16 cellular contexts compared by ENCODE assay signal in the genomic region with DNA sequence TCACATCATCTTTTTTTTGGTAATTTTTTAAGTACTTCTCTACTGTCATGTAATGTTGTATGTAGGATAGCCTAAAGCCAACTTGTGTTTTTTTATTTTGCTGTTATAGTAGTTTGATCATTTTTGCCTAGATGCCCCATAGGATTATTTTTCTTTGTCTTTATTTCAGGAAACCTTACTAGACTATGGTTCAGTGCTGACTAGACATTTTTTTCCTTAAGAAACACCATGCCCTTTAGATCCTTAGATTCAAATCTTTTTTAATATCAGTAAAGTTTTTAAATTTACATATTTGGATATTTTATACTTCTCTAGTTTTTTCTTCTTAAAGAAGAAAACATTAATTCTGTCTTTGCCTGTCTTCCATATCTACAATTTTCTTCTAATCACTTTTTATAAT.
A peak's percentile ranks its signal among the peaks of the same experiment; 100 is the strongest.
DNase-seq lines count a peak whose midpoint lies in the region; ATAC-seq, FAIRE-seq and TF ChIP-seq lines count a peak whose summit lies in the region.
"Had no signal": no experiment of that assay in that cellular context is flagged by ENCODE, and none has a peak within 500 bp of the region (broad histone marks: within the 10 kb centered on the region; RNA-seq: fewer than 3 reads in every experiment).

No MANE protein-coding gene starts in this region.

- H3K27ac ChIP-seq in IMR-90 (ENCODE audit: insufficient read depth, low read length) = no peak overlapping the region
- no peak overlapping the region for H3K27ac ChIP-seq in astrocyte (ENCODE audit: low read depth, low read length)
- H3K27ac ChIP-seq: GM23248, HL-60 had no signal

- no peaks in the 10 kb centered on the region for H3K9me3 Mint-ChIP-seq in activated T-cell treated with anti-CD3 and anti-CD28 coated beads, Interleukin-2, amount 50 U/mL, for 72 hours
- H3K9me3 Mint-ChIP-seq in astrocyte (ENCODE audit: unreplicated experiment) = peaks cover 2% of the 10 kb centered on the region
- no peaks in the 10 kb centered on the region for H3K9me3 Mint-ChIP-seq in memory B cell
- H3K9me3 Mint-ChIP-seq: CD4-positive, alpha-beta T cell had no signal

- no peak overlapping the region for H2BK20ac ChIP-seq in IMR-90 (ENCODE audit: low read depth, low read length)

- H3K18ac ChIP-seq in IMR-90 (ENCODE audit: low read depth, low read length) = no peak overlapping the region

- no peak overlapping the region for H4K5ac ChIP-seq in IMR-90 (ENCODE audit: low read depth, low read length)

- H3K14ac ChIP-seq in IMR-90 (replicated peaks; ENCODE audit: low read depth, low read length) = no peak overlapping the region

- intact Hi-C loops in IMR-90 (cut with micrococcal nuclease) = no loop called here

- peak overlapping the region; percentile 66 for H3K27ac Mint-ChIP-seq in activated T-cell treated with anti-CD3 and anti-CD28 coated beads, Interleukin-2, amount 50 U/mL, for 72 hours
- H3K27ac Mint-ChIP-seq in astrocyte (ENCODE audit: unreplicated experiment) = peak overlapping the region; percentile 5
- peak overlapping the region; percentile 26 for H3K27ac Mint-ChIP-seq in memory B cell
- H3K27ac Mint-ChIP-seq: B cell; CD4-positive, alpha-beta T cell had no signal

- H3K4me3 ChIP-seq in IMR-90 (ENCODE audit: insufficient read depth, low read depth, low read length) (no peak overlapping the region), astrocyte (ENCODE audit: insufficient read depth, low read depth, low read length) (no peak overlapping the region)
- H3K4me3 ChIP-seq: GM23248 had no signal

- no peak overlapping the region for H3K56ac ChIP-seq in IMR-90 (ENCODE audit: extremely low read depth, insufficient read depth, low read length)

- H3K9me1 ChIP-seq in IMR-90 (ENCODE audit: insufficient read depth, low read length) = no peaks in the 10 kb centered on the region

- H3K27me3 ChIP-seq in IMR-90 (ENCODE audit: control insufficient read depth, insufficient read depth, low read length) (no peaks in the 10 kb centered on the region), astrocyte (ENCODE audit: insufficient read depth, low read length) (no peaks in the 10 kb centered on the region)

- H4K91ac ChIP-seq in IMR-90 (ENCODE audit: insufficient read depth, low read depth, low read length) = no peak overlapping the region

- no peaks in the 10 kb centered on the region for H3K36me3 Mint-ChIP-seq in activated T-cell treated with anti-CD3 and anti-CD28 coated beads, Interleukin-2, amount 50 U/mL, for 72 hours (ENCODE audit: insufficient read depth in 2 of 2)
- H3K36me3 Mint-ChIP-seq in astrocyte (ENCODE audit: low read depth, unreplicated experiment) (no peaks in the 10 kb centered on the region), memory B cell (no peaks in the 10 kb centered on the region)

- no peak overlapping the region for H3K4ac ChIP-seq in IMR-90 (ENCODE audit: low read depth, low read length)

- no peak for FAIRE-seq in astrocyte (lab: Jason Lieb, UNC)

- H2AFZ ChIP-seq in IMR-90 (replicated peaks; ENCODE audit: low read length, poor library complexity) = no peak overlapping the region
- H2AFZ ChIP-seq in astrocyte (ENCODE audit: low read depth, low read length) = no peak overlapping the region
- H2AFZ ChIP-seq: GM23248 had no signal

- in situ Hi-C loops in IMR-90 (cut with MboI; ENCODE audit: low sequenced_read_pairs) = loop anchor here (25.0 kb wide), 1 partner anchor 1247 kb away; no protein-coding TSS in a partner anchor

- H2AK9ac ChIP-seq in IMR-90 (replicated peaks; ENCODE audit: low read depth, low read length, poor library complexity) = no peak overlapping the region

- TF ChIP-seq CTCF in IMR-90 (conservative IDR thresholded peaks at IDR 0.05; ENCODE audit: low read depth, low read length) = no peak
- no peak for TF ChIP-seq CTCF in astrocyte (IDR thresholded peaks at IDR 0.05; ENCODE audit: insufficient read depth, low read depth, low read length)

- no peaks in the 10 kb centered on the region for H3K79me1 ChIP-seq in IMR-90 (ENCODE audit: low read depth in 1 of 2, low read length in 2 of 2)

- H3K36me3 ChIP-seq in IMR-90 (ENCODE audit: control insufficient read depth, insufficient read depth, low read length) (no peaks in the 10 kb centered on the region), astrocyte (ENCODE audit: insufficient read depth, low read length) (no peaks in the 10 kb centered on the region)

- H2AK5ac ChIP-seq in IMR-90 (ENCODE audit: low read depth, low read length) = no peak overlapping the region

- H4K20me1 ChIP-seq in IMR-90 (ENCODE audit: insufficient read depth, low read length) (no peaks in the 10 kb centered on the region), astrocyte (ENCODE audit: insufficient read depth, low read length) (no peaks in the 10 kb centered on the region)

- H3K79me2 ChIP-seq in astrocyte (ENCODE audit: insufficient read depth, low read length) = no peaks in the 10 kb centered on the region

- no peak overlapping the region for H2BK5ac ChIP-seq in IMR-90 (ENCODE audit: low read depth, low read length, poor library complexity, severe bottlenecking)

- no TSS peak for BruUV-seq in IMR-90 (replicated peaks; lab: Mats Ljungman, UMichigan)

- peaks cover 39% of the 10 kb centered on the region for H3K27me3 Mint-ChIP-seq in activated T-cell treated with anti-CD3 and anti-CD28 coated beads, Interleukin-2, amount 50 U/mL, for 72 hours (ENCODE audit: low read depth)
- H3K27me3 Mint-ChIP-seq in astrocyte (ENCODE audit: low read depth, unreplicated experiment) (no peaks in the 10 kb centered on the region), memory B cell (no peaks in the 10 kb centered on the region)
- H3K27me3 Mint-ChIP-seq: B cell; CD4-positive, alpha-beta T cell had no signal

- DNase-seq in activated T-cell treated with anti-CD3 and anti-CD28 coated beads, Interleukin-2, amount 50 U/mL, for 72 hours = no peak
- DNase-seq in activated T-cell treated with anti-CD3 and anti-CD28 coated beads, Interleukin-2, amount 50 U/mL, for 48 hours = no peak
- DNase-seq in IMR-90 (no peak), astrocyte (ENCODE audit: low read depth) (no peak), memory B cell (ENCODE audit: low spot score in 2 of 2) (no peak), SKM-1 (lab: John Stamatoyannopoulos, UW; ENCODE audit: unreplicated experiment) (no peak)
- DNase-seq: C1 segment of cervical spinal cord; Calu3; CD4-positive, alpha-beta T cell; DMS 273 treated with DMSO at 0.1 percent for 48 hours; GM23248; H7 had no signal

- H3K23ac ChIP-seq in IMR-90 (ENCODE audit: low read depth, low read length) = no peak overlapping the region

- CTCF ChIA-PET in IMR-90 (lab: Yijun Ruan, JAX) = no interaction called here

- ATAC-seq in activated T-cell treated with anti-CD3 and anti-CD28 coated beads, Interleukin-2, amount 50 U/mL, for 72 hours (replicated peaks in 1 of 2) = no peak
- no peak for ATAC-seq in IMR-90 (ENCODE audit: low read depth)
- ATAC-seq in memory B cell (ENCODE audit: low read depth) = no peak
- ATAC-seq in GM18505 (IDR thresholded peaks at IDR 0.05; ENCODE audit: unreplicated experiment) = no peak
- no peak for ATAC-seq in GM19351 (IDR thresholded peaks at IDR 0.05; ENCODE audit: unreplicated experiment)

- no peak overlapping the region for H3K9ac ChIP-seq in IMR-90 (ENCODE audit: low read depth, low read length)
- no peak overlapping the region for H3K9ac ChIP-seq in astrocyte (ENCODE audit: low read length)
- H3K9ac ChIP-seq: GM23248 had no signal

- H3K4me2 ChIP-seq in IMR-90 (ENCODE audit: low read depth, low read length) = no peak overlapping the region
- no peak overlapping the region for H3K4me2 ChIP-seq in astrocyte (ENCODE audit: low read length)

- H3K9me3 ChIP-seq in IMR-90 (ENCODE audit: control insufficient read depth, insufficient read depth, low read length) = no peaks in the 10 kb centered on the region
- no peaks in the 10 kb centered on the region for H3K9me3 ChIP-seq in astrocyte (ENCODE audit: insufficient read depth, low read depth, low read length)

- no peak overlapping the region for H2BK120ac ChIP-seq in IMR-90 (ENCODE audit: low read depth, low read length)

- no peak overlapping the region for H4K8ac ChIP-seq in IMR-90 (ENCODE audit: low read depth in 2 of 2, low read length in 2 of 2)

- peaks cover 32% of the 10 kb centered on the region for H3K4me1 Mint-ChIP-seq in activated T-cell treated with anti-CD3 and anti-CD28 coated beads, Interleukin-2, amount 50 U/mL, for 72 hours (ENCODE audit: low read depth)
- H3K4me1 Mint-ChIP-seq in astrocyte (ENCODE audit: low read depth, unreplicated experiment) (peaks cover 7% of the 10 kb centered on the region), memory B cell (no peaks in the 10 kb centered on the region)
- H3K4me1 Mint-ChIP-seq: B cell had no signal

- dilution Hi-C loops in IMR-90 (cut with HindIII; ENCODE audit: low sequenced_read_pairs, unreplicated experiment) = no loop called here

- POLR2A ChIA-PET in IMR-90 (lab: Charles Lee; ENCODE audit: unreplicated experiment) = no interaction called here

- H3K4me1 ChIP-seq in IMR-90 (ENCODE audit: control insufficient read depth, insufficient read depth, low read length) (no peaks in the 10 kb centered on the region), astrocyte (ENCODE audit: insufficient read depth, low read length) (no peaks in the 10 kb centered on the region)

- no peak for TF ChIP-seq RAD21 in IMR-90 (IDR thresholded peaks at IDR 0.05; ENCODE audit: low read length)

- H2BK15ac ChIP-seq in IMR-90 (ENCODE audit: low read depth, low read length) = no peak overlapping the region

- H3K4me3 Mint-ChIP-seq in activated T-cell treated with anti-CD3 and anti-CD28 coated beads, Interleukin-2, amount 50 U/mL, for 72 hours = peak overlapping the region in 1 of 2 donors; percentile 61
- H3K4me3 Mint-ChIP-seq in astrocyte (ENCODE audit: unreplicated experiment) (no peak overlapping the region), memory B cell (no peak overlapping the region)
- H3K4me3 Mint-ChIP-seq: B cell; CD4-positive, alpha-beta T cell had no signal

- TF ChIP-seq POLR2A in IMR-90 (IDR thresholded peaks at IDR 0.05; ENCODE audit: low read depth, low read length) (no peak), GM18505 (IDR thresholded peaks at IDR 0.05; ENCODE audit: borderline replicate concordance, extremely low read depth, insufficient read depth, insufficient read length) (no peak)

TF ChIP-seq in IMR-90, 13 proteins besides CTCF, POLR2A, EP300 and RAD21:
- peak; percentile 87 for TF ChIP-seq MAFK (IDR thresholded peaks at IDR 0.05; ENCODE audit: low read depth, low read length)
- TF ChIP-seq BHLHE40 (IDR thresholded peaks at IDR 0.05; ENCODE audit: low read depth, low read length) = no peak

Comparison
In these comparisons a context has a peak if more than half of its experiments do, and no peak if none do; other contexts are left out.
1. H3K27ac Mint-ChIP-seq: peak in every context shown above with its lines; median percentile 66 in activated T-cell treated with anti-CD3 and anti-CD28 coated beads, Interleukin-2, amount 50 U/mL, for 72 hours; 26 in memory B cell; 5 in astrocyte.